ENCODE assay signal across 20 cellular contexts in genomic region chr13:30750036-30750435, GRCh38. TPM values are rescaled to one million over a fixed set of nuclear protein-coding genes. Genes with fewer than 3 reads are reported as not detected.
"Had no signal": no experiment of that assay in that cellular context is flagged by ENCODE, and none has a peak within 500 bp of the region (broad histone marks: within the 10 kb centered on the region; RNA-seq: fewer than 3 reads in every experiment).

No MANE protein-coding gene starts in this region.

- H3K9me3 ChIP-seq: colonic mucosa, esophagus squamous epithelium, heart left ventricle, ovary, right atrium auricular region, tibial artery, upper lobe of left lung, uterus had no signal

- DNase-seq: colonic mucosa; dermis blood vessel endothelial cell; esophagus squamous epithelium; foreskin melanocyte; heart left ventricle; hypothalamus; kidney; left cardiac atrium; mesendoderm; naive thymus-derived CD4-positive, alpha-beta T cell; ovary; stimulated activated CD4-positive, alpha-beta T cell treated with anti-CD3 and anti-CD28 coated beads, Interleukin-2, amount 100 ng/mL, for 48 hours; stimulated activated naive CD8-positive, alpha-beta T cell treated with anti-CD3 and anti-CD28 coated beads, Interleukin-15, Interleukin-2, amounts not matched to agents 100 U/mL and 50 U/mL, for 24 hours; tibial artery; upper lobe of left lung; uterus had no signal

- ATAC-seq: heart left ventricle; left cardiac atrium; naive thymus-derived CD4-positive, alpha-beta T cell; stimulated activated naive CD8-positive, alpha-beta T cell treated with anti-CD3 and anti-CD28 coated beads, Interleukin-15, Interleukin-2, amounts not matched to agents 100 U/mL and 50 U/mL, for 24 hours had no signal

- H3K27ac ChIP-seq: colonic mucosa, esophagus squamous epithelium, heart left ventricle, ovary, right atrium auricular region, tibial artery, upper lobe of left lung, uterus had no signal

- H3K4me1 ChIP-seq: uterus had no signal

- H3K4me3 ChIP-seq: colonic mucosa, esophagus squamous epithelium, heart left ventricle, ovary, right atrium auricular region, smooth muscle cell, tibial artery, upper lobe of left lung, uterus had no signal

- H3K27me3 ChIP-seq: colonic mucosa, heart left ventricle, ovary, right atrium auricular region, tibial artery, upper lobe of left lung, uterus had no signal

- H3K36me3 ChIP-seq: colonic mucosa, esophagus squamous epithelium, ovary, right atrium auricular region, tibial artery, upper lobe of left lung, uterus had no signal

RNA-seq across cellular contexts. Expression of gene ALOX5AP, which starts 14.7 kb away (rescaled TPM):
- total RNA-seq: lung microvascular endothelial cell, smooth muscle cell had no signal
- polyA plus RNA-seq: neural cell had no signal
